Comparison of ENCODE assay signal across 10 cellular contexts in the genomic region with DNA sequence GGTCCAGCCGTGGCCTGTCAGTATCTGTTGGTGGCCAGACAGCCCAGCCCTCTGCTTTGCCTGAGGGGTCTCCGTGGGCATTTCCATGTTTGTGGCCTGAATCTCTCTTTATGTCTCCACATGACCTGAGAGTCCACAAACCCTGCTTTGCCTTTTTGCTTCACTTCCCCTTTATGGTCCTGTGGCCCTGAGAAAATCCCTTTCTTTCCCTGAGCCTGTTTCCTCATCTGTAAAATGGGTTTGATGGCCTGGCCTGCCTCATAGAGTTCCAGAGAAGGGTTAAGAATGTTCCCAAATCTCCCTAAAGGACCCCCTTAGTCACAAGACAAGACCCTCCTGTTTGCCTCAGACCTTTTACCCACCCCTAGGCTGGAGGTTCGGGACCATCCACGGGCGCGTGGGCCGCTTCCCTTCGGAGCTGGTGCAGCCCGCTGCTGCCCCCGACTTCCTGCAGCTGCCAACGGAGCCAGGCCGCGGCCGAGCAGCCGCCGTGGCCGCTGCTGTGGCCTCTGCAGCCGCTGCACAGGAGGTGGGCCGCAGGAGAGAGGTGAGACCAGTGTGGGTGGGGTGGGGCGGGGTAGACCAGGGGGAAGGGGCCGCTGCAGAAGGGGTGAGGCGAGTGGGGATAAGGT. TPM values are rescaled to one million over a fixed set of nuclear protein-coding genes. Genes with fewer than 3 reads are reported as not detected.
A peak's percentile ranks its signal among the peaks of the same experiment; 100 is the strongest.
DNase-seq lines count a peak whose midpoint lies in the region; ATAC-seq and TF ChIP-seq lines count a peak whose summit lies in the region.
"Had no signal": no experiment of that assay in that cellular context is flagged by ENCODE, and none has a peak within 500 bp of the region (broad histone marks: within the 10 kb centered on the region; RNA-seq: fewer than 3 reads in every experiment).

No MANE protein-coding gene starts in this region.

- H3K9me3 ChIP-seq in left ventricle myocardium inferior (replicated peaks): no peaks in the 10 kb centered on the region
- H3K9me3 ChIP-seq in lower lobe of right lung: no peaks in the 10 kb centered on the region
- H3K9me3 ChIP-seq in uterus: no peaks in the 10 kb centered on the region

- DNase-seq in left ventricle myocardium inferior (no peak), Right ventricle myocardium inferior (ENCODE audit: missing footprints) (no peak), WTC11 (ENCODE audit: low spot score) (no peak), lower lobe of right lung (no peak), uterus (no peak), NCI-H1436 treated with DMSO at 0.1 percent for 48 hours (lab: John Stamatoyannopoulos, UW) (no peak), NCI-H526 treated with DMSO at 0.1 percent for 48 hours (lab: John Stamatoyannopoulos, UW) (no peak)
- DNase-seq: NCI-H345 had no signal

- no peaks in the 10 kb centered on the region for H3K36me3 Mint-ChIP-seq in WTC11

- H3K4me3 ChIP-seq in left ventricle myocardium inferior: peak overlapping the region; percentile 66
- H3K4me3 ChIP-seq in lower lobe of right lung: peak overlapping the region; percentile 60
- H3K4me3 ChIP-seq in uterus: no peak overlapping the region

- H3K36me3 ChIP-seq in left ventricle myocardium inferior (no peaks in the 10 kb centered on the region), lower lobe of right lung (no peaks in the 10 kb centered on the region), uterus (no peaks in the 10 kb centered on the region)

- no peak for TF ChIP-seq POLR2A in uterus (IDR thresholded peaks at IDR 0.05)

- H3K27me3 Mint-ChIP-seq in WTC11 (ENCODE audit: low read depth): no peaks in the 10 kb centered on the region; the same call in 1 of the 2 replicates

- H3K27me3 ChIP-seq in left ventricle myocardium inferior (ENCODE audit: low read depth): no peaks in the 10 kb centered on the region
- no peaks in the 10 kb centered on the region for H3K27me3 ChIP-seq in lower lobe of right lung (ENCODE audit: low read depth)
- H3K27me3 ChIP-seq in uterus: no peaks in the 10 kb centered on the region

- no peak for ATAC-seq in Right ventricle myocardium inferior
- no peak for ATAC-seq in WTC11
- ATAC-seq in lower lobe of right lung: no peak
- ATAC-seq in GM18868 (IDR thresholded peaks at IDR 0.05; ENCODE audit: unreplicated experiment): no peak

- peaks cover 13% of the 10 kb centered on the region for H3K4me1 Mint-ChIP-seq in WTC11

- H3K9me3 Mint-ChIP-seq in WTC11: no peaks in the 10 kb centered on the region

- intact Hi-C loops in left ventricle myocardium inferior (cut with micrococcal nuclease): no loop called here
- intact Hi-C loops in Right ventricle myocardium inferior (cut with DNase I): no loop called here
- intact Hi-C loops in lower lobe of right lung (cut with DNase I): no loop called here
- intact Hi-C loops in uterus (cut with DNase I; ENCODE audit: low total_unique reads): no loop called here

- H3K27ac ChIP-seq in left ventricle myocardium inferior (replicated peaks) (peak overlapping the region; percentile 64), lower lobe of right lung (peak overlapping the region; percentile 81), uterus (peak overlapping the region; percentile 60 to 79)
- H3K27ac ChIP-seq: C4-2B had no signal

- H3K4me3 Mint-ChIP-seq in WTC11: peak overlapping the region; percentile 83

- POLR2A ChIA-PET in WTC11 (lab: Charles Lee): interaction anchor here (1.3 to 1.4 kb wide), 2 partner anchors 26 to 67 kb away, joined by 3 to 17 read pairs; a partner anchor contains a TSS

- H3K27ac Mint-ChIP-seq in WTC11: peak overlapping the region; percentile 96

- peaks cover 22% of the 10 kb centered on the region for H3K4me1 ChIP-seq in left ventricle myocardium inferior
- H3K4me1 ChIP-seq in lower lobe of right lung: peaks cover 23% of the 10 kb centered on the region
- H3K4me1 ChIP-seq in uterus: peaks cover 0 to 5% of the 10 kb centered on the region in 2 donors

- TF ChIP-seq CTCF in left ventricle myocardium inferior (IDR thresholded peaks at IDR 0.05; ENCODE audit: borderline replicate concordance) (no peak), WTC11 (IDR thresholded peaks at IDR 0.05) (no peak), lower lobe of right lung (IDR thresholded peaks at IDR 0.05) (no peak), uterus (IDR thresholded peaks at IDR 0.05) (no peak)

- CTCF ChIA-PET in WTC11 (lab: Charles Lee): interaction anchor here (0.8 to 2.8 kb wide), 6 partner anchors 15 to 64 kb away, joined by 3 to 36 read pairs (median 6); a partner anchor contains a TSS

TF ChIP-seq in WTC11, 78 proteins besides CTCF, POLR2A, EP300 and RAD21 (continues in another document):
- TF ChIP-seq FOXP1 (CRISPR knock-in tag; IDR thresholded peaks at IDR 0.05; ENCODE audit: borderline replicate concordance) (no peak), ZNF671 (CRISPR knock-in tag; IDR thresholded peaks at IDR 0.05) (no peak), SMAD3 (CRISPR knock-in tag; IDR thresholded peaks at IDR 0.05; ENCODE audit: borderline replicate concordance) (no peak), SOX15 (CRISPR knock-in tag; IDR thresholded peaks at IDR 0.05) (no peak), MXD4 (CRISPR knock-in tag; IDR thresholded peaks at IDR 0.05; ENCODE audit: borderline replicate concordance) (no peak), FOXJ3 (CRISPR knock-in tag; IDR thresholded peaks at IDR 0.05; ENCODE audit: borderline replicate concordance) (no peak), RELA (CRISPR knock-in tag; IDR thresholded peaks at IDR 0.05; ENCODE audit: borderline replicate concordance) (no peak), TEAD4 (CRISPR knock-in tag; IDR thresholded peaks at IDR 0.05) (no peak)
- TF ChIP-seq, protein P1, sequence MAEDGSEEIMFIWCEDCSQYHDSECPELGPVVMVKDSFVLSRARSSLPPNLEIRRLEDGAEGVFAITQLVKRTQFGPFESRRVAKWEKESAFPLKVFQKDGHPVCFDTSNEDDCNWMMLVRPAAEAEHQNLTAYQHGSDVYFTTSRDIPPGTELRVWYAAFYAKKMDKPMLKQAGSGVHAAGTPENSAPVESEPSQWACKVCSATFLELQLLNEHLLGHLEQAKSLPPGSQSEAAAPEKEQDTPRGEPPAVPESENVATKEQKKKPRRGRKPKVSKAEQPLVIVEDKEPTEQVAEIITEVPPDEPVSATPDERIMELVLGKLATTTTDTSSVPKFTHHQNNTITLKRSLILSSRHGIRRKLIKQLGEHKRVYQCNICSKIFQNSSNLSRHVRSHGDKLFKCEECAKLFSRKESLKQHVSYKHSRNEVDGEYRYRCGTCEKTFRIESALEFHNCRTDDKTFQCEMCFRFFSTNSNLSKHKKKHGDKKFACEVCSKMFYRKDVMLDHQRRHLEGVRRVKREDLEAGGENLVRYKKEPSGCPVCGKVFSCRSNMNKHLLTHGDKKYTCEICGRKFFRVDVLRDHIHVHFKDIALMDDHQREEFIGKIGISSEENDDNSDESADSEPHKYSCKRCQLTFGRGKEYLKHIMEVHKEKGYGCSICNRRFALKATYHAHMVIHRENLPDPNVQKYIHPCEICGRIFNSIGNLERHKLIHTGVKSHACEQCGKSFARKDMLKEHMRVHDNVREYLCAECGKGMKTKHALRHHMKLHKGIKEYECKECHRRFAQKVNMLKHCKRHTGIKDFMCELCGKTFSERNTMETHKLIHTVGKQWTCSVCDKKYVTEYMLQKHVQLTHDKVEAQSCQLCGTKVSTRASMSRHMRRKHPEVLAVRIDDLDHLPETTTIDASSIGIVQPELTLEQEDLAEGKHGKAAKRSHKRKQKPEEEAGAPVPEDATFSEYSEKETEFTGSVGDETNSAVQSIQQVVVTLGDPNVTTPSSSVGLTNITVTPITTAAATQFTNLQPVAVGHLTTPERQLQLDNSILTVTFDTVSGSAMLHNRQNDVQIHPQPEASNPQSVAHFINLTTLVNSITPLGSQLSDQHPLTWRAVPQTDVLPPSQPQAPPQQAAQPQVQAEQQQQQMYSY (CRISPR knock-in tag; IDR thresholded peaks at IDR 0.05): no peak
- TF ChIP-seq, protein P2, sequence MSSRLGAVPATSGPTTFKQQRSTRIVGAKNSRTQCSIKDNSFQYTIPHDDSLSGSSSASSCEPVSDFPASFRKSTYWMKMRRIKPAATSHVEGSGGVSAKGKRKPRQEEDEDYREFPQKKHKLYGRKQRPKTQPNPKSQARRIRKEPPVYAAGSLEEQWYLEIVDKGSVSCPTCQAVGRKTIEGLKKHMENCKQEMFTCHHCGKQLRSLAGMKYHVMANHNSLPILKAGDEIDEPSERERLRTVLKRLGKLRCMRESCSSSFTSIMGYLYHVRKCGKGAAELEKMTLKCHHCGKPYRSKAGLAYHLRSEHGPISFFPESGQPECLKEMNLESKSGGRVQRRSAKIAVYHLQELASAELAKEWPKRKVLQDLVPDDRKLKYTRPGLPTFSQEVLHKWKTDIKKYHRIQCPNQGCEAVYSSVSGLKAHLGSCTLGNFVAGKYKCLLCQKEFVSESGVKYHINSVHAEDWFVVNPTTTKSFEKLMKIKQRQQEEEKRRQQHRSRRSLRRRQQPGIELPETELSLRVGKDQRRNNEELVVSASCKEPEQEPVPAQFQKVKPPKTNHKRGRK (CRISPR knock-in tag; IDR thresholded peaks at IDR 0.05; ENCODE audit: borderline replicate concordance): no peak

RNA-seq across cellular contexts. Expression of a gene that starts 26.2 kb away (rescaled TPM):
- total RNA-seq in left ventricle myocardium inferior (179 TPM), Right ventricle myocardium inferior (183 TPM), WTC11 (2021) (105 to 115 TPM (median 111 TPM) in 3 replicates), lower lobe of right lung (100 TPM), uterus (100 to 1,000 TPM in 2 of 4 donors, 10 to 100 TPM in 2; 66.5 to 136 (median 98.5) TPM)

RNA-seq across cellular contexts. Expression of a gene that starts 48.9 kb away (rescaled TPM):
- total RNA-seq in left ventricle myocardium inferior: 0.25 TPM
- total RNA-seq in Right ventricle myocardium inferior: 0.51 TPM
- 2.6 to 4.5 TPM (median 3.6 TPM) in 3 replicates for total RNA-seq in WTC11 (2021)
- total RNA-seq in lower lobe of right lung: 3.3 TPM
- 1 to 10 TPM in 3 of 4 donors, not detected in 1; 1.5 to 8.1 (median 2.9) TPM for total RNA-seq in uterus

Comparison
In these comparisons a context has a peak if more than half of its experiments do, and no peak if none do; other contexts are left out.
1. H3K4me3 ChIP-seq: peak in left ventricle myocardium inferior (single experiment) and lower lobe of right lung (single experiment); none in uterus (0 of 2).
2. Peak in every context shown above with its lines, with median percentiles within 50 percentile points of each other: H3K27ac ChIP-seq.